ENCODE assay signal across 10 cellular contexts in the genomic region with DNA sequence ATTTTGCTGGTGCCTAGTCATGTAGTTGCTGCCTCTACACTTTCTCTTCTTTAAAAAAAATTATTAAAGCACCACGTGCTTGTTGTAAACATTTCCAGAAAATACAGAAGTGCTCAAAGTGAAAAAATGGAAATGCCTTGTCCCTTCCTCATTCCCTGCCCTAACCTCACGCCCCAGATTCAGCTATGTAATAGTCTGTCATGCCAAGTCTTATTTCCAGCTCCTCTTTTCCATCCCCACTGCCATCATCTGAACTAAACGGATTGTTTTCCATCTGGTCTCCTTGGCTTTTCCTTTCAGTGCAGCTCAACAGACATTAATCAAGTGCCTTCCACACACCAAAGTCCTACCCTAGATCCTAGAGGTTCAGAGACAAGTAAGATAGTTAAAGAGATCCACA. TPM values are rescaled to one million over a fixed set of nuclear protein-coding genes. Genes with fewer than 3 reads are reported as not detected.
DNase-seq lines count a peak whose midpoint lies in the region; ATAC-seq, FAIRE-seq and TF ChIP-seq lines count a peak whose summit lies in the region.
"Had no signal": no experiment of that assay in that cellular context is flagged by ENCODE, and none has a peak within 500 bp of the region (broad histone marks: within the 10 kb centered on the region; RNA-seq: fewer than 3 reads in every experiment).

No MANE protein-coding gene starts in this region.

- H3K4me3 Mint-ChIP-seq in astrocyte (ENCODE audit: unreplicated experiment) = no peak overlapping the region

- peaks cover 21% of the 10 kb centered on the region for H3K4me1 Mint-ChIP-seq in astrocyte (ENCODE audit: low read depth, unreplicated experiment)

- no peak overlapping the region for H3K27ac ChIP-seq in astrocyte (ENCODE audit: low read depth, low read length)
- peak overlapping the region; percentile 2 for H3K27ac ChIP-seq in hepatocyte
- peak overlapping the region; percentile 67 for H3K27ac ChIP-seq in skeletal muscle tissue (ENCODE audit: low read depth, low read length)
- no peak overlapping the region for H3K27ac ChIP-seq in thyroid gland
- H3K27ac ChIP-seq: cardiac muscle cell had no signal

- H2AFZ ChIP-seq in astrocyte (ENCODE audit: low read depth, low read length) (no peak overlapping the region), hepatocyte (no peak overlapping the region)

- intact Hi-C loops in thyroid gland (cut with DNase I) = no loop called here

- ATAC-seq in HG02981 (IDR thresholded peaks at IDR 0.05; ENCODE audit: unreplicated experiment) = no peak

- H4K20me1 ChIP-seq in astrocyte (ENCODE audit: insufficient read depth, low read length) (no peaks in the 10 kb centered on the region), hepatocyte (ENCODE audit: insufficient read depth, poor library complexity, severe bottlenecking) (no peaks in the 10 kb centered on the region)

- H3K9me2 ChIP-seq in hepatocyte (replicated peaks; ENCODE audit: insufficient read depth) = no peaks in the 10 kb centered on the region

- H3K4me2 ChIP-seq in astrocyte (ENCODE audit: low read length) (no peak overlapping the region), hepatocyte (no peak overlapping the region)

- H3K27ac Mint-ChIP-seq in astrocyte (ENCODE audit: unreplicated experiment) = no peak overlapping the region

- H3K27me3 Mint-ChIP-seq in astrocyte (ENCODE audit: low read depth, unreplicated experiment) = peaks cover 2% of the 10 kb centered on the region

- H3K79me2 ChIP-seq in astrocyte (ENCODE audit: insufficient read depth, low read length) (no peaks in the 10 kb centered on the region), hepatocyte (no peaks in the 10 kb centered on the region)

- H3K27me3 ChIP-seq in astrocyte (ENCODE audit: insufficient read depth, low read length) (no peaks in the 10 kb centered on the region), hepatocyte (no peaks in the 10 kb centered on the region), skeletal muscle tissue (ENCODE audit: control insufficient read depth in 3 of 3, insufficient read depth in 3 of 3, low read length in 3 of 3) (no peaks in the 10 kb centered on the region), thyroid gland (no peaks in the 10 kb centered on the region)

- H3K4me1 ChIP-seq in astrocyte (ENCODE audit: insufficient read depth, low read length) (peaks cover 22% of the 10 kb centered on the region), hepatocyte (ENCODE audit: insufficient read depth) (peaks cover 4% of the 10 kb centered on the region), skeletal muscle tissue (ENCODE audit: control insufficient read depth in 3 of 3, insufficient read depth in 3 of 3, low read length in 3 of 3) (peaks cover 11 to 19% (median 15%) of the 10 kb centered on the region in 3 donors), thyroid gland (no peaks in the 10 kb centered on the region)

- no peaks in the 10 kb centered on the region for H3K36me3 ChIP-seq in astrocyte (ENCODE audit: insufficient read depth, low read length)
- H3K36me3 ChIP-seq in hepatocyte (replicated peaks; ENCODE audit: insufficient read depth, low read depth) = no peaks in the 10 kb centered on the region
- no peaks in the 10 kb centered on the region for H3K36me3 ChIP-seq in skeletal muscle tissue (ENCODE audit: control insufficient read depth in 3 of 3, insufficient read depth in 3 of 3, low read length in 3 of 3)
- H3K36me3 ChIP-seq in thyroid gland = no peaks in the 10 kb centered on the region
- H3K36me3 ChIP-seq: cardiac muscle cell had no signal

- FAIRE-seq in astrocyte (lab: Jason Lieb, UNC) = no peak
- FAIRE-seq: frontal cortex had no signal

- H3K36me3 Mint-ChIP-seq in astrocyte (ENCODE audit: low read depth, unreplicated experiment) = no peaks in the 10 kb centered on the region

- no peak overlapping the region for H3K4me3 ChIP-seq in astrocyte (ENCODE audit: insufficient read depth, low read depth, low read length)
- H3K4me3 ChIP-seq in hepatocyte = no peak overlapping the region
- no peak overlapping the region for H3K4me3 ChIP-seq in skeletal muscle tissue (ENCODE audit: low read length in 3 of 3)
- no peak overlapping the region for H3K4me3 ChIP-seq in thyroid gland (replicated peaks in 1 of 3)
- H3K4me3 ChIP-seq: cardiac muscle cell had no signal

- no peak for TF ChIP-seq POLR2A in thyroid gland (IDR thresholded peaks at IDR 0.05)

- H3K9me3 Mint-ChIP-seq in astrocyte (ENCODE audit: unreplicated experiment) = no peaks in the 10 kb centered on the region

- TF ChIP-seq CTCF in astrocyte (IDR thresholded peaks at IDR 0.05; ENCODE audit: insufficient read depth, low read depth, low read length) (no peak), hepatocyte (IDR thresholded peaks at IDR 0.05; ENCODE audit: poor library complexity) (no peak), thyroid gland (IDR thresholded peaks at IDR 0.05) (no peak)

- H3K9me3 ChIP-seq in astrocyte (ENCODE audit: insufficient read depth, low read depth, low read length) (no peaks in the 10 kb centered on the region), hepatocyte (ENCODE audit: low read depth) (no peaks in the 10 kb centered on the region), skeletal muscle tissue (ENCODE audit: control insufficient read depth in 3 of 3, low read length in 3 of 3) (no peaks in the 10 kb centered on the region), thyroid gland (no peaks in the 10 kb centered on the region)

- DNase-seq in EH (ENCODE audit: low read depth) (peak; percentile 60), astrocyte (ENCODE audit: low read depth) (peak; percentile 54), hepatocyte (ENCODE audit: low spot score) (no peak), cortex of kidney (lab: John Stamatoyannopoulos, UW) (no peak), thyroid gland (no peak)
- DNase-seq in stimulated activated CD4-positive, alpha-beta T cell treated with anti-CD3 and anti-CD28 coated beads, Interleukin-12 subunit alpha, Interleukin-12 subunit beta, amount 100 ng/mL, for 4 hours = no peak

- 49% methylated on average over 3 of the region's 3 CpGs for WGBS in hepatocyte (ENCODE audit: low lambda C conversion rate, missing lambda C conversion rate)
- 69 to 74% methylated on average over 3 of the region's 3 CpGs for WGBS in thyroid gland, 2 donors

- H3K9ac ChIP-seq in astrocyte (ENCODE audit: low read length) (no peak overlapping the region), skeletal muscle tissue (ENCODE audit: low read depth in 1 of 3, low read length in 3 of 3) (no peak overlapping the region)

RNA-seq across cellular contexts. Expression of gene ZNF774, which starts 15.5 kb away (rescaled TPM):
- total RNA-seq in astrocyte (1.2 and 3.3 TPM in 2 replicates), hepatocyte (2.1 and 4.1 TPM in 2 replicates), skeletal muscle tissue (2.1 TPM), thyroid gland (10 to 100 TPM in 1 of 4 donors, 1 to 10 TPM in 3; 3.6 to 13.1 (median 5.5) TPM)
- 2.1 and 2.3 TPM in 2 replicates for polyA plus RNA-seq in hepatocyte

RNA-seq across cellular contexts. Expression of gene IQGAP1, which starts 20.5 kb away (rescaled TPM):
- 218 and 226 TPM in 2 replicates for total RNA-seq in astrocyte
- total RNA-seq in hepatocyte = 102 and 125 TPM in 2 replicates
- 60.4 and 65.8 TPM in 2 replicates for polyA plus RNA-seq in hepatocyte
- total RNA-seq in skeletal muscle tissue = 104 TPM
- 100 to 1,000 TPM; 222 to 290 (median 247) TPM for total RNA-seq in thyroid gland

Comparison
In these comparisons a context has a peak if more than half of its experiments do, and no peak if none do; other contexts are left out.
1. DNase-seq: peak in EH (single experiment) and astrocyte (single experiment); none in hepatocyte (single experiment), cortex of kidney (single experiment), stimulated activated CD4-positive, alpha-beta T cell treated with anti-CD3 and anti-CD28 coated beads, Interleukin-12 subunit alpha, Interleukin-12 subunit beta, amount 100 ng/mL, for 4 hours (single experiment) and thyroid gland (0 of 2).
2. H3K27ac ChIP-seq: peak in hepatocyte (single experiment) and skeletal muscle tissue (single experiment); none in astrocyte (single experiment) and thyroid gland (0 of 3).